In genomic region chr12:52872644-52873384, GRCh38 we compare ENCODE assay signal across 13 cellular contexts. TPM values are rescaled to one million over a fixed set of nuclear protein-coding genes. Genes with fewer than 3 reads are reported as not detected.
DNase-seq lines count a peak whose midpoint lies in the region; ATAC-seq and TF ChIP-seq lines count a peak whose summit lies in the region.
"Had no signal": no experiment of that assay in that cellular context is flagged by ENCODE, and none has a peak within 500 bp of the region (broad histone marks: within the 10 kb centered on the region; RNA-seq: fewer than 3 reads in every experiment).

No MANE protein-coding gene starts in this region.

- H3K36me3 Mint-ChIP-seq in CD8-positive, alpha-beta memory T cell, result no peaks in the 10 kb centered on the region
- H3K36me3 Mint-ChIP-seq in neural progenitor cell, result no peaks in the 10 kb centered on the region

- peak overlapping the region in 4 of 8 donors; percentile 32 to 94 (median 62) for H3K27ac Mint-ChIP-seq in CD8-positive, alpha-beta memory T cell
- no peak overlapping the region for H3K27ac Mint-ChIP-seq in neural progenitor cell

- H3K9ac ChIP-seq in colonic mucosa (ENCODE audit: low read depth in 2 of 2, low read length in 2 of 2) (peak overlapping the region; percentile 75 to 76), neural progenitor cell (no peak overlapping the region)

- no peaks in the 10 kb centered on the region for H4K20me1 ChIP-seq in neural progenitor cell (ENCODE audit: low read depth)

- TF ChIP-seq RAD21 in Ishikawa (IDR thresholded peaks at IDR 0.05; ENCODE audit: low read depth), result no peak

- H3K4me3 Mint-ChIP-seq in CD8-positive, alpha-beta memory T cell, result peak overlapping the region; percentile 33 to 87 (median 75)
- H3K4me3 Mint-ChIP-seq in neural progenitor cell, result peak overlapping the region; percentile 79

- H3K4me2 ChIP-seq in neural progenitor cell, result no peak overlapping the region

- TF ChIP-seq CTCF in colonic mucosa (IDR thresholded peaks at IDR 0.05) (no peak), neural progenitor cell (IDR thresholded peaks at IDR 0.05) (no peak), omental fat pad (IDR thresholded peaks at IDR 0.05) (no peak)

- no peak overlapping the region for H2AFZ ChIP-seq in neural progenitor cell (replicated peaks)

- POLR2A ChIA-PET in CD8-positive, alpha-beta memory T cell (lab: Charles Lee), result no interaction called here

- peak overlapping the region; percentile 68 for H3K27ac ChIP-seq in CD8-positive, alpha-beta memory T cell (ENCODE audit: low read depth, low read length)
- H3K27ac ChIP-seq in colonic mucosa, result peak overlapping the region; percentile 96
- no peak overlapping the region for H3K27ac ChIP-seq in neural progenitor cell

- H3K79me2 ChIP-seq in neural progenitor cell (ENCODE audit: low read depth), result no peaks in the 10 kb centered on the region

- CTCF ChIA-PET in CD8-positive, alpha-beta memory T cell (lab: Charles Lee), result interaction anchor here (1.2 to 16.3 kb wide), 3 partner anchors 12 to 290 kb away, joined by 4 to 276 read pairs (median 16); no protein-coding TSS in a partner anchor

- H3K27me3 Mint-ChIP-seq in CD8-positive, alpha-beta memory T cell, result peaks cover 0 to 2% of the 10 kb centered on the region in 2 donors
- peaks cover 34% of the 10 kb centered on the region for H3K27me3 Mint-ChIP-seq in neural progenitor cell (ENCODE audit: insufficient read depth, low read depth)

- ATAC-seq in GM21367 (IDR thresholded peaks at IDR 0.05; ENCODE audit: unreplicated experiment) (no peak), omental fat pad (ENCODE audit: low FRiP score) (no peak)

- no peak overlapping the region for H3K4me3 ChIP-seq in CD8-positive, alpha-beta memory T cell (ENCODE audit: low read length)
- no peak overlapping the region for H3K4me3 ChIP-seq in colonic mucosa
- H3K4me3 ChIP-seq in neural progenitor cell, result no peak overlapping the region

- H3K36me3 ChIP-seq in CD8-positive, alpha-beta memory T cell (ENCODE audit: insufficient read depth, low read length), result no peaks in the 10 kb centered on the region
- no peaks in the 10 kb centered on the region for H3K36me3 ChIP-seq in colonic mucosa
- no peaks in the 10 kb centered on the region for H3K36me3 ChIP-seq in neural progenitor cell

- TF ChIP-seq EP300 in Ishikawa (IDR thresholded peaks at IDR 0.05; ENCODE audit: borderline replicate concordance), result no peak

- H3K27me3 ChIP-seq in CD8-positive, alpha-beta memory T cell (ENCODE audit: insufficient read depth, low read length, poor library complexity, severe bottlenecking), result no peaks in the 10 kb centered on the region
- H3K27me3 ChIP-seq in colonic mucosa (no peaks in the 10 kb centered on the region), neural progenitor cell (peaks cover 31% of the 10 kb centered on the region)

- H3K4me1 ChIP-seq in CD8-positive, alpha-beta memory T cell (ENCODE audit: insufficient read depth, low read length), result peaks cover 21% of the 10 kb centered on the region
- H3K4me1 ChIP-seq in colonic mucosa (peaks cover 29% of the 10 kb centered on the region), neural progenitor cell (peaks cover 9% of the 10 kb centered on the region)

- H3F3A ChIP-seq in neural progenitor cell (ENCODE audit: low read depth), result no peaks in the 10 kb centered on the region

- H3K4me1 Mint-ChIP-seq in CD8-positive, alpha-beta memory T cell, result peaks cover 14 to 24% (median 23%) of the 10 kb centered on the region in 3 donors
- H3K4me1 Mint-ChIP-seq in neural progenitor cell, result peaks cover 15% of the 10 kb centered on the region

- DNase-seq in CD8-positive, alpha-beta memory T cell, result no peak
- peak; percentile 84 for DNase-seq in colonic mucosa
- DNase-seq in neural progenitor cell (ENCODE audit: low spot score), result no peak
- no peak for DNase-seq in activated CD4-positive, alpha-beta T cell treated with anti-CD3 and anti-CD28 coated beads, Interleukin-2, amount 50 U/mL, for 48 hours
- no peak for DNase-seq in omental fat pad (ENCODE audit: low spot score)
- DNase-seq: NCI-H82, T-helper 9 cell had no signal

- H3K9me3 Mint-ChIP-seq in CD8-positive, alpha-beta memory T cell, result no peaks in the 10 kb centered on the region
- no peaks in the 10 kb centered on the region for H3K9me3 Mint-ChIP-seq in neural progenitor cell

- intact Hi-C loops in colonic mucosa (cut with DNase I), result no loop called here

- no peaks in the 10 kb centered on the region for H3K9me3 ChIP-seq in CD8-positive, alpha-beta memory T cell (ENCODE audit: low read length)
- H3K9me3 ChIP-seq in colonic mucosa, result no peaks in the 10 kb centered on the region
- H3K9me3 ChIP-seq in neural progenitor cell (ENCODE audit: low read depth), result no peaks in the 10 kb centered on the region

TF ChIP-seq in Ishikawa, 13 proteins besides CTCF, POLR2A, EP300 and RAD21:
- 0 out of 2 replicates have a peak, but pooled peaks have one; percentile 58 for TF ChIP-seq ZBTB7A (IDR thresholded peaks at IDR 0.05; ENCODE audit: low read depth)
- no peak for TF ChIP-seq TEAD4 (IDR thresholded peaks at IDR 0.05)

RNA-seq across cellular contexts. Expression of gene KRT78, which starts 24.0 kb away (rescaled TPM):
- not detected for total RNA-seq in CD8-positive, alpha-beta memory T cell
- not detected for polyA plus RNA-seq in CD8-positive, alpha-beta memory T cell
- total RNA-seq in colonic mucosa (not detected), neural progenitor cell (ENCODE audit: low replicate concordance) (not detected in 2 replicates), omental fat pad (1 to 10 TPM in 1 of 4 donors, not detected in 3; 1.9 TPM)
- total RNA-seq: frontal cortex, H1, lung microvascular endothelial cell had no signal
- polyA plus RNA-seq: H1 had no signal

RNA-seq across cellular contexts. Expression of gene KRT8, which starts 32.1 kb away (rescaled TPM):
- under 1 TPM in 1 of 2 experiments, not detected in 1; 0.46 TPM for total RNA-seq in CD8-positive, alpha-beta memory T cell
- 1.0 TPM for polyA plus RNA-seq in CD8-positive, alpha-beta memory T cell
- total RNA-seq in colonic mucosa, result 1,000 to 10,000 TPM; 4,207 to 4,597 TPM
- total RNA-seq in neural progenitor cell (ENCODE audit: low replicate concordance), result 168 and 184 TPM in 2 replicates
- total RNA-seq in omental fat pad, result 1,000 to 10,000 TPM in 1 of 4 donors, 100 to 1,000 TPM in 2, 10 to 100 TPM in 1; 92.8 to 1,088 (median 251) TPM
- total RNA-seq: frontal cortex had no signal

RNA-seq across cellular contexts. Expression of gene KRT79, which starts 38.7 kb away (rescaled TPM):
- not detected for total RNA-seq in CD8-positive, alpha-beta memory T cell
- not detected for polyA plus RNA-seq in CD8-positive, alpha-beta memory T cell
- not detected for total RNA-seq in colonic mucosa
- total RNA-seq in neural progenitor cell (ENCODE audit: low replicate concordance), result not detected in 2 replicates
- total RNA-seq in omental fat pad, result 1 to 10 TPM in 2 of 4 donors, under 1 TPM in 1, not detected in 1; 0.46 to 2.8 (median 1.7) TPM
- total RNA-seq: frontal cortex, H1, lung microvascular endothelial cell, M059J had no signal
- polyA plus RNA-seq: H1 had no signal

RNA-seq across cellular contexts. Expression of gene KRT4, which starts 58.9 kb away (rescaled TPM):
- not detected for total RNA-seq in CD8-positive, alpha-beta memory T cell
- polyA plus RNA-seq in CD8-positive, alpha-beta memory T cell, result not detected
- total RNA-seq in colonic mucosa (not detected), neural progenitor cell (ENCODE audit: low replicate concordance) (not detected in 2 replicates), omental fat pad (not detected)
- total RNA-seq: frontal cortex, H1, lung microvascular endothelial cell, M059J had no signal
- polyA plus RNA-seq: H1 had no signal

Comparison
In these comparisons a context has a peak if more than half of its experiments do, and no peak if none do; other contexts are left out.
1. RNA of gene KRT8, which starts 32.1 kb away (total RNA-seq): 4,207 to 4,597 TPM in colonic mucosa, 92.8 to 1,088 TPM in omental fat pad and 168 to 184 TPM in neural progenitor cell; 0.46 TPM in CD8-positive, alpha-beta memory T cell; every median in the first group is over 10 times any median in the second.